ENCODE assay signal across 14 cellular contexts in the genomic region with DNA sequence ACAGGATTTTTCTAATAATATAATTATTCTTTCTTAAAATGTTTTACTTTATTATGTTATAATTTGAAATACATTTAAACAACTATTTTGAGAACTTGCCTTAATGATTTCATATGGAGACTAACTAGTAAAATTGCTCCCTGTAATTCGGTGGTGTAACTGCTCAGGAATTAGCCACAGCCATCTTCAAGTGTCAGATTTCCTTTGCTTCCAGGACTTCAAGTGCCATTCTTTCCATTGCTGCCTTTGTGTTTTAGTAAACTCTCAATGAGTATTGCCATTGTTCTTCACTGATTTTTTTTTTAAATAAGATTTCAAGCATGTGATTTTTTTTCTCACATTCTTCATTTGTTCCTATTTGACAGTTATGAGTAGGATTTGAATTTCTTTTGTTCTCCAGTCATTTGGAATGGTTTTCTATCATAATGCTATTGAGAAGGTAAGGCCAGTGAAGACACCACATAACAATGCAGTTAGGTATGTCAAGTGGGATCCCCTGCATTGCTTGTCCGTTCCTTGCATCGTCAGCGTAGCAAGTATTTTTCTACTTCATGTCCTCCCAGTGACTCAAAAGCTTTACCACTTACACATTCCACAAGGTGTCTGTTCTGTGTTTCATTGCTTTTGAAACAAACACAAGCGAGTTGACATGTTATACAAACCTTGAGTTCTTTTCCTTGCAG.
DNase-seq lines count a peak whose midpoint lies in the region; ATAC-seq and TF ChIP-seq lines count a peak whose summit lies in the region.
"Had no signal": no experiment of that assay in that cellular context is flagged by ENCODE, and none has a peak within 500 bp of the region (broad histone marks: within the 10 kb centered on the region; RNA-seq: fewer than 3 reads in every experiment).

No MANE protein-coding gene starts in this region.

- ATAC-seq in psoas muscle (peak; percentile 53 to 83 (median 66)), GM21526 (IDR thresholded peaks at IDR 0.05; ENCODE audit: low FRiP score, unreplicated experiment) (no peak)

- H3F3A ChIP-seq in GM23248 (ENCODE audit: insufficient read depth) = no peaks in the 10 kb centered on the region

- H3K9ac ChIP-seq in GM23248 (no peak overlapping the region), adipocyte (ENCODE audit: low read length) (no peak overlapping the region)
- H3K9ac ChIP-seq: BLaER1 had no signal

- no peaks in the 10 kb centered on the region for H3K79me2 ChIP-seq in GM23248 (ENCODE audit: insufficient read depth)

- H4K20me1 ChIP-seq in GM23248 (ENCODE audit: insufficient read depth) = no peaks in the 10 kb centered on the region
- H4K20me1 ChIP-seq: BLaER1 had no signal

- in situ Hi-C loops in GM23248 (cut with MboI) (no loop called here), G401 (cut with HindIII; ENCODE audit: low sequenced_read_pairs) (no loop called here)

- H3K27ac ChIP-seq in GM23248 (no peak overlapping the region), psoas muscle (peak overlapping the region; percentile 20)
- H3K27ac ChIP-seq: BLaER1 had no signal

- H3K4me1 ChIP-seq in GM23248 (ENCODE audit: insufficient read depth) (no peaks in the 10 kb centered on the region), adipocyte (ENCODE audit: control insufficient read depth, insufficient read depth, low read length) (no peaks in the 10 kb centered on the region), psoas muscle (peaks cover 5% of the 10 kb centered on the region)
- H3K4me1 ChIP-seq: BLaER1 had no signal

- H3K4me3 ChIP-seq in GM23248 (no peak overlapping the region), adipocyte (ENCODE audit: low read length) (no peak overlapping the region), psoas muscle (no peak overlapping the region)
- H3K4me3 ChIP-seq: BLaER1 had no signal

- DNase-seq in GM23248 = peak; percentile 28
- peak; percentile 60 for DNase-seq in adipocyte (ENCODE audit: low read depth)
- peak; percentile 94 for DNase-seq in glomerular visceral epithelial cell (ENCODE audit: extremely low spot score)
- DNase-seq in psoas muscle = no peak
- no peak for DNase-seq in amygdala (lab: John Stamatoyannopoulos, UW)
- no peak for DNase-seq in NCI-H2107 treated with DMSO at 0.1 percent for 48 hours (lab: John Stamatoyannopoulos, UW; ENCODE audit: unreplicated experiment)
- DNase-seq in G401 (ENCODE audit: low spot score) = no peak
- DNase-seq: activated T-cell treated with anti-CD3 and anti-CD28 coated beads, Interleukin-2, amount 50 U/mL, for 48 hours; GOT3; hypothalamus; midbrain; MV-4-11 had no signal

- WGBS in GM23248 (ENCODE audit: low coverage in 1 of 2, low lambda C conversion rate in 2 of 2, missing lambda C conversion rate in 2 of 2), 2 experiments = 89 to 94% methylated on average over 5 of the region's 5 CpGs
- WGBS in psoas muscle, 3 donors = 53 to 67% (median 64%) methylated on average over 5 of the region's 5 CpGs

- no peaks in the 10 kb centered on the region for H3K9me3 ChIP-seq in GM23248 (ENCODE audit: low read depth)
- no peaks in the 10 kb centered on the region for H3K9me3 ChIP-seq in adipocyte (ENCODE audit: control insufficient read depth, low read length)
- no peaks in the 10 kb centered on the region for H3K9me3 ChIP-seq in psoas muscle
- H3K9me3 ChIP-seq: BLaER1 had no signal

- intact Hi-C loops in psoas muscle (cut with DNase I) = loop anchor here (5.0 to 10.0 kb wide), 2 partner anchors 143 to 145 kb away; partner anchors contain the start of gene ERAP2 (in 1 of the 2)

- no peak for TF ChIP-seq CTCF in psoas muscle (IDR thresholded peaks at IDR 0.05)

- no peaks in the 10 kb centered on the region for H3K9me2 ChIP-seq in GM23248 (ENCODE audit: insufficient read depth)

- H2AFZ ChIP-seq in GM23248 = no peak overlapping the region

- H3K4me2 ChIP-seq in GM23248 (ENCODE audit: unreplicated experiment) = no peak overlapping the region
- H3K4me2 ChIP-seq: BLaER1 had no signal

- H3K27me3 ChIP-seq in GM23248 (replicated peaks; ENCODE audit: insufficient read depth) = no peaks in the 10 kb centered on the region
- no peaks in the 10 kb centered on the region for H3K27me3 ChIP-seq in adipocyte (replicated peaks; ENCODE audit: control insufficient read depth, insufficient read depth, low read length)
- no peaks in the 10 kb centered on the region for H3K27me3 ChIP-seq in psoas muscle (ENCODE audit: insufficient read depth in 3 of 3, low read length in 2 of 3)
- H3K27me3 ChIP-seq: BLaER1 had no signal

- H3K36me3 ChIP-seq in GM23248 (ENCODE audit: low read depth) (peaks cover 18% of the 10 kb centered on the region; the same call in 1 of the 2 replicates), adipocyte (ENCODE audit: control insufficient read depth, insufficient read depth, low read length, severe bottlenecking) (peaks cover 84% of the 10 kb centered on the region), psoas muscle (ENCODE audit: insufficient read depth in 1 of 2, low read depth in 1 of 2) (peaks cover 3 to 69% of the 10 kb centered on the region in 2 donors)

Comparison
In these comparisons a context has a peak if more than half of its experiments do, and no peak if none do; other contexts are left out.
1. DNase-seq: peak in GM23248 (single experiment), adipocyte (single experiment) and glomerular visceral epithelial cell (single experiment); none in psoas muscle (0 of 2), amygdala (0 of 56), NCI-H2107 treated with DMSO at 0.1 percent for 48 hours (single experiment) and G401 (single experiment).